ENCODE assay signal across 8 cellular contexts in the genomic region with DNA sequence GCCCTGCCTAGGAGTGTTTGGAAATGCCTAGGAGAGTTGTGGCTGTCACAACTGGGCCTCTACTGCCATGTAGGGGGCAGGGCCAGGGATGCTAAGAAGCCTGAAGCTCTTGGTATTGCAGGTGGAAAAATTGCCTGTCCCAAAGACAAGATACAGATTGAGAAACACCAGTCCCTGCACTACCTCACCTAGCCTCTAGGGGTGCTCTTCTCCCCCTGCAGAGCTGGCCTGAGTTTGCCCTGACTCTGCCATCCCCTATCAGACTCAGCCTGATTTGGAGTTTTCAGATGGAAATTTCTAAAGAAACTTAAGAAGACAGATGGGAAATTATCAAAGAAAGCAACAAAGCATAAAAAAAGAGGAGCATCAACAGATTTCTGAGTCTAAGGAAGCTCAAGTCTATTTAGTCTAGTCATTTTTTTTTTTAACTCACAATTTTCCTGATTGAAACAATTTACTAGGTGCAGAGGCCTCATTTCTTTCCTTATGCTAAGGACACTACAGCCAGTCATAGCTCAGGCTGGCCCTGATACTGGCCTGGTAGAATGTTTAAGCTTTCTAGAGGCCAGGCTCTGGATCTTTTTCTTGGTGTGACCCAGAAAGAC.
DNase-seq lines count a peak whose midpoint lies in the region; ATAC-seq, FAIRE-seq and TF ChIP-seq lines count a peak whose summit lies in the region.

No MANE protein-coding gene starts in this region.

- H3K9me3 Mint-ChIP-seq in activated T-helper 17 cell treated with anti-CD3 and anti-CD28 coated beads, Interleukin-2, amount 50 U/mL, for 72 hours: no peaks in the 10 kb centered on the region
- H3K9me3 Mint-ChIP-seq in glutamatergic neuron (ENCODE audit: unreplicated experiment): peaks cover 10% of the 10 kb centered on the region

- ATAC-seq in HG02798 (IDR thresholded peaks at IDR 0.05; ENCODE audit: poor library complexity, unreplicated experiment) (peak; percentile 56), GM18511 (IDR thresholded peaks at IDR 0.05; ENCODE audit: unreplicated experiment) (no peak), GM21576 (IDR thresholded peaks at IDR 0.05; ENCODE audit: unreplicated experiment) (no peak)
- peak; percentile 77 for ATAC-seq in activated T-helper 17 cell treated with anti-CD3 and anti-CD28 coated beads, Interleukin-2, amount 50 U/mL, for 72 hours (replicated peaks)

- H3K4me3 Mint-ChIP-seq in activated T-helper 17 cell treated with anti-CD3 and anti-CD28 coated beads, Interleukin-2, amount 50 U/mL, for 72 hours: no peak overlapping the region
- no peak overlapping the region for H3K4me3 Mint-ChIP-seq in glutamatergic neuron (ENCODE audit: unreplicated experiment)

- no peaks in the 10 kb centered on the region for H3K36me3 Mint-ChIP-seq in activated T-helper 17 cell treated with anti-CD3 and anti-CD28 coated beads, Interleukin-2, amount 50 U/mL, for 72 hours (ENCODE audit: low read depth)
- peaks cover 4% of the 10 kb centered on the region for H3K36me3 Mint-ChIP-seq in glutamatergic neuron (ENCODE audit: unreplicated experiment)

- peak; percentile 48 for DNase-seq in CMK (ENCODE audit: low read depth)
- DNase-seq in RCC 7860 (ENCODE audit: low spot score): peak; percentile 28
- DNase-seq in glutamatergic neuron: peak; percentile 68
- peak; percentile 16 for DNase-seq in putamen (ENCODE audit: low spot score)

- FAIRE-seq in RCC 7860 (lab: Jason Lieb, UNC): no peak

- H3K27ac Mint-ChIP-seq in activated T-helper 17 cell treated with anti-CD3 and anti-CD28 coated beads, Interleukin-2, amount 50 U/mL, for 72 hours: no peak overlapping the region
- no peak overlapping the region for H3K27ac Mint-ChIP-seq in glutamatergic neuron (ENCODE audit: unreplicated experiment)

- H3K27me3 Mint-ChIP-seq in activated T-helper 17 cell treated with anti-CD3 and anti-CD28 coated beads, Interleukin-2, amount 50 U/mL, for 72 hours: peaks cover 17% of the 10 kb centered on the region
- H3K27me3 Mint-ChIP-seq in glutamatergic neuron (ENCODE audit: unreplicated experiment): peaks cover 4% of the 10 kb centered on the region

- H3K4me1 Mint-ChIP-seq in activated T-helper 17 cell treated with anti-CD3 and anti-CD28 coated beads, Interleukin-2, amount 50 U/mL, for 72 hours: no peaks in the 10 kb centered on the region
- peaks cover 16% of the 10 kb centered on the region for H3K4me1 Mint-ChIP-seq in glutamatergic neuron (ENCODE audit: low read depth, unreplicated experiment)

- TF ChIP-seq CTCF in glutamatergic neuron (IDR thresholded peaks at IDR 0.05; ENCODE audit: partially characterized antibody, unreplicated experiment): peak; percentile 96

Comparison
In these comparisons a context has a peak if more than half of its experiments do, and no peak if none do; other contexts are left out.
1. DNase-seq: peak in every context shown above with its lines; median percentile 68 in glutamatergic neuron; 48 in CMK; 28 in RCC 7860; 16 in putamen.
2. ATAC-seq: peak in HG02798 (single experiment) and activated T-helper 17 cell treated with anti-CD3 and anti-CD28 coated beads, Interleukin-2, amount 50 U/mL, for 72 hours (single experiment); none in GM18511 (single experiment) and GM21576 (single experiment).